ENCODE assay signal across 15 cellular contexts in the genomic region with DNA sequence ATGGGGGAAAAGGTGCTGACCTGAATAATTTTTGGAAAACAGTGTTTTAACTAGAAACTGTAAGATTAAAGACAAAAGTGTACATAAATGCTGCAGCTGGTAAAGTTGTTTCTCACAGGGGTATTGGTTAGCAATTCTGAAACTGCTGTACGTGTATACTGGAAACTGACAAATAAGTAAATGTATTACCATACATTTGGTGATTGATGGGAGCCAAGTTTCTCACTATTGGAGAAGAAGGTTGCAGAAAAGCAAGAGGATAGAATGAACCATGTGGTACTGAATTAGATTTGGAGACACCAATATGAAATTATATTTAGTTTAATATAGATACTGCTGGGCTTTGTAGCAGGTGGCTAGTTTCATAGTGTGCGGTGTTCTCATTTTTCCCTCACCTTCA. TPM values are rescaled to one million over a fixed set of nuclear protein-coding genes. Genes with fewer than 3 reads are reported as not detected.
DNase-seq lines count a peak whose midpoint lies in the region; ATAC-seq lines count a peak whose summit lies in the region.
"Had no signal": no experiment of that assay in that cellular context is flagged by ENCODE, and none has a peak within 500 bp of the region (broad histone marks: within the 10 kb centered on the region; RNA-seq: fewer than 3 reads in every experiment).

No MANE protein-coding gene starts in this region.

- peak; percentile 50 for ATAC-seq in GM18502 (IDR thresholded peaks at IDR 0.05; ENCODE audit: poor library complexity, unreplicated experiment)
- ATAC-seq in GM19351 (IDR thresholded peaks at IDR 0.05; ENCODE audit: unreplicated experiment) = peak; percentile 41
- peak; percentile 50 for ATAC-seq in HG02759 (IDR thresholded peaks at IDR 0.05; ENCODE audit: unreplicated experiment)
- ATAC-seq in HG03442 (IDR thresholded peaks at IDR 0.05; ENCODE audit: unreplicated experiment) = peak; percentile 32
- ATAC-seq: upper lobe of right lung had no signal

- no peak overlapping the region for H4K91ac ChIP-seq in mesenchymal stem cell (ENCODE audit: low read length)

- H3K36me3 ChIP-seq in mesenchymal stem cell (ENCODE audit: control insufficient read depth in 1 of 2, insufficient read depth in 2 of 2, low read depth in 1 of 2, low read length in 2 of 2) = no peaks in the 10 kb centered on the region
- H3K36me3 ChIP-seq: prostate gland, upper lobe of right lung had no signal

- H2BK12ac ChIP-seq in mesenchymal stem cell (ENCODE audit: low read length in 2 of 2) = no peak overlapping the region

- H3K79me1 ChIP-seq in mesenchymal stem cell (replicated peaks; ENCODE audit: low read length, poor library complexity, severe bottlenecking) = no peaks in the 10 kb centered on the region

- WGBS in mesenchymal stem cell = 90% methylated on average over 1 of the region's 2 CpGs

- H3K27ac ChIP-seq in mesenchymal stem cell (ENCODE audit: low read length, poor library complexity, severe bottlenecking) = no peak overlapping the region
- H3K27ac ChIP-seq: epithelial cell of prostate, prostate gland, upper lobe of right lung, VCaP had no signal

- no peak overlapping the region for H2BK15ac ChIP-seq in mesenchymal stem cell (ENCODE audit: low read depth, poor library complexity, severe bottlenecking)

- no peaks in the 10 kb centered on the region for H3K4me1 ChIP-seq in mesenchymal stem cell (ENCODE audit: control insufficient read depth, insufficient read depth, low read depth, low read length)
- H3K4me1 ChIP-seq: prostate gland, upper lobe of right lung had no signal

- H3K9ac ChIP-seq in mesenchymal stem cell (ENCODE audit: low read length) = no peak overlapping the region

- H3K4me3 ChIP-seq in mesenchymal stem cell (ENCODE audit: insufficient read depth in 1 of 2, low read depth in 1 of 2, low read length in 2 of 2) = no peak overlapping the region
- H3K4me3 ChIP-seq: prostate gland, upper lobe of right lung had no signal

- DNase-seq in activated CD4-positive, CD25-positive, alpha-beta regulatory T cell treated with anti-CD3 and anti-CD28 coated beads, Interleukin-2, amount 50 U/mL, for 72 hours = no peak
- DNase-seq in NCI-H2029 treated with DMSO at 0.1 percent for 48 hours (lab: John Stamatoyannopoulos, UW) (no peak), mesenchymal stem cell (no peak)
- DNase-seq in stimulated activated CD4-positive, alpha-beta T cell treated with anti-CD3 and anti-CD28 coated beads, Interleukin-4, amount 100 ng/mL, for 1 hour = no peak
- DNase-seq: amniotic stem cell, NCI-H1105 treated with DMSO at 0.1 percent for 48 hours, NCI-H226, upper lobe of right lung had no signal

- no peak overlapping the region for H3K4me2 ChIP-seq in mesenchymal stem cell (ENCODE audit: low read length, poor library complexity, severe bottlenecking)

- H4K8ac ChIP-seq in mesenchymal stem cell (ENCODE audit: low read length) = no peak overlapping the region

- H3K9me3 ChIP-seq in mesenchymal stem cell (ENCODE audit: control insufficient read depth, low read length) = no peaks in the 10 kb centered on the region
- H3K9me3 ChIP-seq: prostate gland, upper lobe of right lung had no signal

- H3K18ac ChIP-seq in mesenchymal stem cell (ENCODE audit: low read depth in 1 of 2, low read length in 2 of 2) = no peak overlapping the region

- H2BK120ac ChIP-seq in mesenchymal stem cell (ENCODE audit: low read depth, low read length) = no peak overlapping the region

- no peak overlapping the region for H3K23ac ChIP-seq in mesenchymal stem cell (ENCODE audit: low read length in 2 of 2)

- H2BK5ac ChIP-seq in mesenchymal stem cell (ENCODE audit: low read depth, low read length, poor library complexity, severe bottlenecking) = no peak overlapping the region

- no peak overlapping the region for H2AK5ac ChIP-seq in mesenchymal stem cell (ENCODE audit: low read length, severe bottlenecking)

- H3K4ac ChIP-seq in mesenchymal stem cell (ENCODE audit: low read depth in 1 of 2, low read length in 2 of 2) = no peak overlapping the region

- H3K27me3 ChIP-seq in mesenchymal stem cell (ENCODE audit: control insufficient read depth in 1 of 2, insufficient read depth in 1 of 2, low read length in 2 of 2) = no peaks in the 10 kb centered on the region
- H3K27me3 ChIP-seq: upper lobe of right lung had no signal

- no peak overlapping the region for H2AFZ ChIP-seq in mesenchymal stem cell (ENCODE audit: low read depth, low read length)

- H3K14ac ChIP-seq in mesenchymal stem cell (ENCODE audit: low read length in 2 of 2) = no peak overlapping the region

RNA-seq across cellular contexts. Expression of a gene that starts 19.6 kb away (rescaled TPM):
- 10.4 TPM for polyA plus RNA-seq in mesenchymal stem cell (2013, experiment 1 of 2)
- polyA plus RNA-seq in mesenchymal stem cell (2013, experiment 2 of 2) = 11.3 TPM
